ENCODE assay signal across 20 cellular contexts in genomic region chr16:48356633-48357376, GRCh38. TPM values are rescaled to one million over a fixed set of nuclear protein-coding genes. Genes with fewer than 3 reads are reported as not detected.
DNase-seq lines count a peak whose midpoint lies in the region; ATAC-seq and TF ChIP-seq lines count a peak whose summit lies in the region.
"Had no signal": no experiment of that assay in that cellular context is flagged by ENCODE, and none has a peak within 500 bp of the region (broad histone marks: within the 10 kb centered on the region; RNA-seq: fewer than 3 reads in every experiment).

No MANE protein-coding gene starts in this region.

- peak overlapping the region; percentile 16 for H3K27ac Mint-ChIP-seq in activated CD8-positive, alpha-beta T cell treated with anti-CD3 and anti-CD28 coated beads for 36 hours
- no peak overlapping the region for H3K27ac Mint-ChIP-seq in activated CD8-positive, alpha-beta T cell treated with anti-CD3 and anti-CD28 coated beads, Interleukin-2, amount 10 ng/mL, durations not matched to agents 7 days and 5 days
- H3K27ac Mint-ChIP-seq in CD4-positive, alpha-beta memory T cell = peak overlapping the region in 4 of 7 donors; percentile 14 to 61 (median 44)
- H3K27ac Mint-ChIP-seq in activated B cell treated with CpG ODN at 0.5 μM for 24 hours (peak overlapping the region; percentile 3), progenitor cell of endocrine pancreas (peak overlapping the region; percentile 52), MCF 10A (ENCODE audit: low read depth, unreplicated experiment) (no peak overlapping the region)

- peaks cover 17% of the 10 kb centered on the region for H3K36me3 ChIP-seq in CD4-positive, alpha-beta memory T cell (ENCODE audit: insufficient read depth, low read length)

- no peak overlapping the region for H3K27ac ChIP-seq in CD4-positive, alpha-beta memory T cell (ENCODE audit: low read depth, low read length)
- H3K27ac ChIP-seq: SJCRH30 had no signal

- TF ChIP-seq CTCF in activated CD8-positive, alpha-beta T cell treated with anti-CD3 and anti-CD28 coated beads for 36 hours (IDR thresholded peaks at IDR 0.05) = no peak
- TF ChIP-seq CTCF in activated B cell treated with CpG ODN at 0.5 μM for 24 hours (IDR thresholded peaks at IDR 0.05) = no peak
- no peak for TF ChIP-seq CTCF in progenitor cell of endocrine pancreas (IDR thresholded peaks at IDR 0.05; ENCODE audit: unreplicated experiment)
- TF ChIP-seq CTCF in MCF 10A (IDR thresholded peaks at IDR 0.05; ENCODE audit: unreplicated experiment) = no peak

- BruUV-seq in MCF 10A (replicated peaks; lab: Mats Ljungman, UMichigan) = no TSS peak

- intact Hi-C loops in activated CD8-positive, alpha-beta T cell treated with anti-CD3 and anti-CD28 coated beads for 36 hours (cut with micrococcal nuclease) = loop anchor here (10.0 kb wide), 1 partner anchor 178 kb away; no protein-coding TSS in a partner anchor
- intact Hi-C loops in CD4-positive, alpha-beta memory T cell (cut with micrococcal nuclease) = no loop called here
- intact Hi-C loops in activated B cell treated with CpG ODN at 0.5 μM for 24 hours (cut with micrococcal nuclease) (no loop called here), MCF 10A (cut with micrococcal nuclease) (no loop called here)

- ATAC-seq in activated CD8-positive, alpha-beta T cell treated with anti-CD3 and anti-CD28 coated beads for 36 hours = no peak
- no peak for ATAC-seq in activated CD8-positive, alpha-beta T cell treated with anti-CD3 and anti-CD28 coated beads, Interleukin-2, amount 10 ng/mL, durations not matched to agents 7 days and 5 days
- ATAC-seq in activated B cell treated with CpG ODN at 0.5 μM for 24 hours (ENCODE audit: low read depth) = no peak
- ATAC-seq: GM12878 had no signal

- peaks cover 28% of the 10 kb centered on the region for H3K36me3 Mint-ChIP-seq in activated CD8-positive, alpha-beta T cell treated with anti-CD3 and anti-CD28 coated beads for 36 hours (ENCODE audit: low read depth)
- peaks cover 56% of the 10 kb centered on the region for H3K36me3 Mint-ChIP-seq in activated CD8-positive, alpha-beta T cell treated with anti-CD3 and anti-CD28 coated beads, Interleukin-2, amount 10 ng/mL, durations not matched to agents 7 days and 5 days (ENCODE audit: low read depth)
- peaks cover 4 to 40% of the 10 kb centered on the region in 2 donors for H3K36me3 Mint-ChIP-seq in CD4-positive, alpha-beta memory T cell
- peaks cover 43% of the 10 kb centered on the region for H3K36me3 Mint-ChIP-seq in activated B cell treated with CpG ODN at 0.5 μM for 24 hours (ENCODE audit: low read depth)
- H3K36me3 Mint-ChIP-seq in progenitor cell of endocrine pancreas (ENCODE audit: insufficient read depth) = peaks cover 14% of the 10 kb centered on the region
- peaks cover 51% of the 10 kb centered on the region for H3K36me3 Mint-ChIP-seq in MCF 10A (ENCODE audit: insufficient read depth, unreplicated experiment)

- no peaks in the 10 kb centered on the region for H3K27me3 ChIP-seq in CD4-positive, alpha-beta memory T cell (ENCODE audit: insufficient read depth, low read length)
- H3K27me3 ChIP-seq: SJCRH30 had no signal

- no peaks in the 10 kb centered on the region for H3K27me3 Mint-ChIP-seq in activated CD8-positive, alpha-beta T cell treated with anti-CD3 and anti-CD28 coated beads for 36 hours
- no peaks in the 10 kb centered on the region for H3K27me3 Mint-ChIP-seq in activated CD8-positive, alpha-beta T cell treated with anti-CD3 and anti-CD28 coated beads, Interleukin-2, amount 10 ng/mL, durations not matched to agents 7 days and 5 days (ENCODE audit: low read depth)
- H3K27me3 Mint-ChIP-seq in CD4-positive, alpha-beta memory T cell = no peaks in the 10 kb centered on the region
- H3K27me3 Mint-ChIP-seq in activated B cell treated with CpG ODN at 0.5 μM for 24 hours (no peaks in the 10 kb centered on the region), progenitor cell of endocrine pancreas (no peaks in the 10 kb centered on the region), MCF 10A (ENCODE audit: insufficient read depth, unreplicated experiment) (no peaks in the 10 kb centered on the region)

- H3K4me1 Mint-ChIP-seq in activated CD8-positive, alpha-beta T cell treated with anti-CD3 and anti-CD28 coated beads for 36 hours (ENCODE audit: low read depth) = peaks cover 17% of the 10 kb centered on the region
- H3K4me1 Mint-ChIP-seq in activated CD8-positive, alpha-beta T cell treated with anti-CD3 and anti-CD28 coated beads, Interleukin-2, amount 10 ng/mL, durations not matched to agents 7 days and 5 days (ENCODE audit: low read depth) = peaks cover 9% of the 10 kb centered on the region
- peaks cover 5 to 22% (median 8%) of the 10 kb centered on the region in 4 donors for H3K4me1 Mint-ChIP-seq in CD4-positive, alpha-beta memory T cell
- H3K4me1 Mint-ChIP-seq in activated B cell treated with CpG ODN at 0.5 μM for 24 hours (peaks cover 46% of the 10 kb centered on the region), progenitor cell of endocrine pancreas (ENCODE audit: low read depth) (peaks cover 10% of the 10 kb centered on the region), MCF 10A (ENCODE audit: insufficient read depth, unreplicated experiment) (no peaks in the 10 kb centered on the region)

- CTCF ChIA-PET in activated CD8-positive, alpha-beta T cell treated with anti-CD3 and anti-CD28 coated beads for 36 hours (lab: Charles Lee) = interaction anchor here (1.3 to 3.0 kb wide), 4 partner anchors 7 to 273 kb away, joined by 3 to 26 read pairs (median 10); no protein-coding TSS in a partner anchor
- CTCF ChIA-PET in activated CD8-positive, alpha-beta T cell treated with anti-CD3 and anti-CD28 coated beads, Interleukin-2, amount 10 ng/mL, durations not matched to agents 7 days and 5 days (lab: Charles Lee) = interaction anchor here (1.3 to 5.9 kb wide), 4 partner anchors 10 to 273 kb away, joined by 6 to 69 read pairs (median 45); no protein-coding TSS in a partner anchor
- CTCF ChIA-PET in CD4-positive, alpha-beta memory T cell (lab: Charles Lee; ENCODE audit: partially characterized antibody) = interaction anchor here (0.9 to 11.1 kb wide), 4 partner anchors 9 to 274 kb away, joined by 3 to 185 read pairs (median 105); no protein-coding TSS in a partner anchor
- CTCF ChIA-PET in activated B cell treated with CpG ODN at 0.5 μM for 24 hours (lab: Charles Lee) = interaction anchor here (1.3 to 6.6 kb wide), 4 partner anchors 27 to 273 kb away, joined by 3 to 74 read pairs (median 32); no protein-coding TSS in a partner anchor
- CTCF ChIA-PET in MCF 10A (lab: Yijun Ruan, JAX) = interaction anchor here (0.6 to 11.3 kb wide), 8 partner anchors 7 to 273 kb away, joined by 3 to 169 read pairs (median 4); no protein-coding TSS in a partner anchor

- POLR2A ChIA-PET in activated CD8-positive, alpha-beta T cell treated with anti-CD3 and anti-CD28 coated beads for 36 hours (lab: Charles Lee) = interaction anchor here (0.5 to 3.6 kb wide), 4 partner anchors 8 to 430 kb away, joined by 3 to 28 read pairs (median 3); no protein-coding TSS in a partner anchor
- POLR2A ChIA-PET in activated CD8-positive, alpha-beta T cell treated with anti-CD3 and anti-CD28 coated beads, Interleukin-2, amount 10 ng/mL, durations not matched to agents 7 days and 5 days (lab: Charles Lee) = interaction anchor here (0.6 to 1.0 kb wide), 2 partner anchors 273 to 1916 kb away, joined by 3 read pairs; no protein-coding TSS in a partner anchor
- POLR2A ChIA-PET in CD4-positive, alpha-beta memory T cell (lab: Charles Lee; ENCODE audit: partially characterized antibody) = interaction anchor here (1.9 kb wide), 1 partner anchor 267 kb away, joined by 6 read pairs; no protein-coding TSS in a partner anchor
- POLR2A ChIA-PET in activated B cell treated with CpG ODN at 0.5 μM for 24 hours (lab: Charles Lee) (interaction anchor here (0.7 to 2.2 kb wide), 2 partner anchors 10 to 62 kb away, joined by 3 to 10 read pairs; no protein-coding TSS in a partner anchor), MCF 10A (lab: Yijun Ruan, JAX) (interaction anchor here (0.9 to 4.7 kb wide), 6 partner anchors 9 to 266 kb away, joined by 3 to 21 read pairs (median 4); no protein-coding TSS in a partner anchor)

- H3K4me3 ChIP-seq in CD4-positive, alpha-beta memory T cell (ENCODE audit: low read length in 2 of 2) = no peak overlapping the region
- H3K4me3 ChIP-seq: GM12878, SJCRH30 had no signal

- peaks cover 3% of the 10 kb centered on the region for H3K4me1 ChIP-seq in CD4-positive, alpha-beta memory T cell (ENCODE audit: insufficient read depth, low read length)
- H3K4me1 ChIP-seq: SJCRH30 had no signal

- H3K4me3 Mint-ChIP-seq in activated CD8-positive, alpha-beta T cell treated with anti-CD3 and anti-CD28 coated beads for 36 hours = no peak overlapping the region
- H3K4me3 Mint-ChIP-seq in activated CD8-positive, alpha-beta T cell treated with anti-CD3 and anti-CD28 coated beads, Interleukin-2, amount 10 ng/mL, durations not matched to agents 7 days and 5 days = no peak overlapping the region
- H3K4me3 Mint-ChIP-seq in CD4-positive, alpha-beta memory T cell = no peak overlapping the region
- H3K4me3 Mint-ChIP-seq in activated B cell treated with CpG ODN at 0.5 μM for 24 hours (no peak overlapping the region), progenitor cell of endocrine pancreas (ENCODE audit: low read depth) (no peak overlapping the region), MCF 10A (ENCODE audit: unreplicated experiment) (no peak overlapping the region)
- H3K4me3 Mint-ChIP-seq: CD14-positive monocyte had no signal

- DNase-seq in activated CD8-positive, alpha-beta T cell treated with anti-CD3 and anti-CD28 coated beads for 36 hours = no peak
- DNase-seq in activated CD8-positive, alpha-beta T cell treated with anti-CD3 and anti-CD28 coated beads, Interleukin-2, amount 10 ng/mL, durations not matched to agents 7 days and 5 days = no peak
- no peak for DNase-seq in CD4-positive, alpha-beta memory T cell
- DNase-seq in activated B cell treated with CpG ODN at 0.5 μM for 24 hours (no peak), progenitor cell of endocrine pancreas (ENCODE audit: low spot score, unreplicated experiment) (no peak), MCF 10A (ENCODE audit: unreplicated experiment) (no peak), C1 segment of cervical spinal cord (lab: John Stamatoyannopoulos, UW) (no peak), DMS 273 (lab: John Stamatoyannopoulos, UW; ENCODE audit: unreplicated experiment) (no peak)
- DNase-seq: Calu3, DMS79, HCEC 1CT, KBM-7, NCI-H1092, NCI-H226, NCI-H526, OCI-M1, RPMI8226, SJCRH30 had no signal

- no peaks in the 10 kb centered on the region for H3K9me3 ChIP-seq in CD4-positive, alpha-beta memory T cell (ENCODE audit: control insufficient read depth in 1 of 2, low read length in 2 of 2)
- H3K9me3 ChIP-seq: SJCRH30 had no signal

- H3K9me3 Mint-ChIP-seq in activated CD8-positive, alpha-beta T cell treated with anti-CD3 and anti-CD28 coated beads for 36 hours = no peaks in the 10 kb centered on the region
- H3K9me3 Mint-ChIP-seq in activated CD8-positive, alpha-beta T cell treated with anti-CD3 and anti-CD28 coated beads, Interleukin-2, amount 10 ng/mL, durations not matched to agents 7 days and 5 days (ENCODE audit: insufficient read depth) = no peaks in the 10 kb centered on the region
- H3K9me3 Mint-ChIP-seq in CD4-positive, alpha-beta memory T cell = no peaks in the 10 kb centered on the region
- H3K9me3 Mint-ChIP-seq in activated B cell treated with CpG ODN at 0.5 μM for 24 hours = no peaks in the 10 kb centered on the region
- no peaks in the 10 kb centered on the region for H3K9me3 Mint-ChIP-seq in progenitor cell of endocrine pancreas (ENCODE audit: low read depth)
- H3K9me3 Mint-ChIP-seq in MCF 10A (ENCODE audit: unreplicated experiment) = no peaks in the 10 kb centered on the region
- H3K9me3 Mint-ChIP-seq: CD14-positive monocyte had no signal

RNA-seq across cellular contexts. Expression of gene SIAH1, which starts 28.4 kb away (rescaled TPM):
- total RNA-seq in activated CD8-positive, alpha-beta T cell treated with anti-CD3 and anti-CD28 coated beads for 36 hours = 10 to 100 TPM; 13.3 to 14.3 TPM
- total RNA-seq in activated CD8-positive, alpha-beta T cell treated with anti-CD3 and anti-CD28 coated beads, Interleukin-2, amount 10 ng/mL, durations not matched to agents 7 days and 5 days = 10 to 100 TPM; 14.9 to 15.6 TPM
- total RNA-seq in CD4-positive, alpha-beta memory T cell = 10 to 100 TPM; 11.9 to 14.9 TPM
- polyA plus RNA-seq in CD4-positive, alpha-beta memory T cell = 10 to 100 TPM; 11.9 to 13.5 TPM
- total RNA-seq in activated B cell treated with CpG ODN at 0.5 μM for 24 hours (26.9 and 31.5 TPM in 2 replicates), progenitor cell of endocrine pancreas (38.3 and 40.5 TPM in 2 replicates), MCF 10A (2022) (19.9 and 22.4 TPM in 2 replicates)

Comparison
In these comparisons a context has a peak if more than half of its experiments do, and no peak if none do; other contexts are left out.
1. H3K27ac Mint-ChIP-seq: peak in activated CD8-positive, alpha-beta T cell treated with anti-CD3 and anti-CD28 coated beads for 36 hours (single experiment), CD4-positive, alpha-beta memory T cell (4 of 7), activated B cell treated with CpG ODN at 0.5 μM for 24 hours (single experiment) and progenitor cell of endocrine pancreas (single experiment); none in activated CD8-positive, alpha-beta T cell treated with anti-CD3 and anti-CD28 coated beads, Interleukin-2, amount 10 ng/mL, durations not matched to agents 7 days and 5 days (single experiment) and MCF 10A (single experiment).